Comparison of ENCODE assay signal across 15 cellular contexts in genomic region chr4:185761352-185762235, GRCh38. TPM values are rescaled to one million over a fixed set of nuclear protein-coding genes. Genes with fewer than 3 reads are reported as not detected.
DNase-seq lines count a peak whose midpoint lies in the region; ATAC-seq, FAIRE-seq and TF ChIP-seq lines count a peak whose summit lies in the region.
"Had no signal": no experiment of that assay in that cellular context is flagged by ENCODE, and none has a peak within 500 bp of the region (broad histone marks: within the 10 kb centered on the region; RNA-seq: fewer than 3 reads in every experiment).

No MANE protein-coding gene starts in this region.

- no peaks in the 10 kb centered on the region for H4K20me1 ChIP-seq in K562 (replicated peaks; ENCODE audit: control insufficient read depth, insufficient read depth, low read length)

- 0% methylated on average over 9 of the region's 9 CpGs for WGBS in K562 (ENCODE audit: insufficient coverage, low coverage, missing lambda C conversion rate)
- WGBS in right lobe of liver (ENCODE audit: insufficient coverage, low coverage, low lambda C conversion rate, missing lambda C conversion rate), result 59% methylated on average over 9 of the region's 9 CpGs

- no peak overlapping the region for H3K9ac ChIP-seq in K562 (ENCODE audit: insufficient read depth in 1 of 2, low read depth in 2 of 2, low read length in 2 of 2)

- H3K9me1 ChIP-seq in K562 (ENCODE audit: control insufficient read depth, insufficient read depth, low read length), result no peaks in the 10 kb centered on the region

- no peak for TF ChIP-seq RAD21 in K562 (CRISPR knock-in tag; conservative IDR thresholded peaks at IDR 0.05 in 1 of 2, IDR thresholded peaks at IDR 0.05 in 1 of 2)

- DNase-seq in K562 (ENCODE audit: extremely low read depth in 1 of 4, low spot score in 3 of 4), result no peak
- DNase-seq in fibroblast of pulmonary artery (ENCODE audit: low read depth), result peak; percentile 69
- DNase-seq in right lobe of liver, result no peak
- no peak for DNase-seq in tibial artery
- DNase-seq in DMS153 (lab: John Stamatoyannopoulos, UW), result no peak
- no peak for DNase-seq in NCI-H526 treated with DMSO at 0.1 percent for 48 hours (lab: John Stamatoyannopoulos, UW)
- DNase-seq: activated CD4-positive, CD25-positive, alpha-beta regulatory T cell; activated CD8-positive, alpha-beta memory T cell treated with anti-CD3 and anti-CD28 coated beads, Interleukin-2, amount 10 ng/mL, durations not matched to agents 7 days and 5 days; activated gamma-delta T cell treated with Interleukin-2 at 50 U/mL for 16 hours; effector memory CD8-positive, alpha-beta T cell; NCI-H345; SHP77 treated with DMSO at 0.1 percent for 48 hours; T-helper 2 cell had no signal

- H3K4me2 ChIP-seq in K562 (ENCODE audit: insufficient read depth, low read length), result no peak overlapping the region

- H2AFZ ChIP-seq in K562 (ENCODE audit: low read depth, low read length), result no peak overlapping the region

- no peak for TF ChIP-seq EP300 in K562 (IDR thresholded peaks at IDR 0.05; ENCODE audit: low read length)

- CTCF ChIA-PET in K562 (lab: Yijun Ruan, JAX; ENCODE audit: low intra/inter-chr PET ratio), result no interaction called here

- no peak overlapping the region for H3K4me3 ChIP-seq in K562
- H3K4me3 ChIP-seq in fibroblast of pulmonary artery (replicated peaks; ENCODE audit: low read depth, low read length), result no peak overlapping the region
- no peak overlapping the region for H3K4me3 ChIP-seq in right lobe of liver
- peak overlapping the region in 1 of 2 donors; percentile 4 for H3K4me3 ChIP-seq in tibial artery

- no peaks in the 10 kb centered on the region for H3K79me2 ChIP-seq in K562 (ENCODE audit: control insufficient read depth, insufficient read depth, low read length)

- no peak for FAIRE-seq in K562 (lab: Jason Lieb, UNC)

- BruUV-seq in K562 (replicated peaks; lab: Mats Ljungman, UMichigan), result no TSS peak

- in situ Hi-C loops in K562 (cut with MboI), result no loop called here

- POLR2A ChIA-PET in K562 (lab: Yijun Ruan, JAX), result no interaction called here

- H3K27ac ChIP-seq in K562 (ENCODE audit: extremely low read depth, low read depth, low read length) (no peak overlapping the region), right lobe of liver (no peak overlapping the region), tibial artery (peak overlapping the region; percentile 44 to 52)
- H3K27ac ChIP-seq: C4-2B had no signal

- TF ChIP-seq POLR2A in K562 (conservative IDR thresholded peaks at IDR 0.05), result no peak
- TF ChIP-seq POLR2A in right lobe of liver (IDR thresholded peaks at IDR 0.05), result no peak

- H3K36me3 ChIP-seq in K562 (ENCODE audit: control insufficient read depth, insufficient read depth, low read length) (no peaks in the 10 kb centered on the region), right lobe of liver (no peaks in the 10 kb centered on the region), tibial artery (no peaks in the 10 kb centered on the region)

- intact Hi-C loops in K562 (cut with micrococcal nuclease), result no loop called here
- intact Hi-C loops in right lobe of liver (cut with DNase I), result no loop called here
- intact Hi-C loops in tibial artery (cut with DNase I; ENCODE audit: low total_unique reads), result no loop called here

- no peak for ATAC-seq in K562
- ATAC-seq in right lobe of liver, result peak in 3 of 4 donors; percentile 20 to 41 (median 24)
- ATAC-seq in GM21447 (IDR thresholded peaks at IDR 0.05; ENCODE audit: unreplicated experiment), result no peak
- ATAC-seq: activated CD8-positive, alpha-beta memory T cell treated with anti-CD3 and anti-CD28 coated beads, Interleukin-2, amount 10 ng/mL, durations not matched to agents 7 days and 5 days; effector memory CD8-positive, alpha-beta T cell had no signal

- H3K4me1 ChIP-seq in K562 (replicated peaks in 1 of 2; ENCODE audit: control insufficient read depth in 2 of 2, insufficient read depth in 2 of 2, low read length in 2 of 2), result no peaks in the 10 kb centered on the region
- peaks cover 0 to 7% (median 0%) of the 10 kb centered on the region in 4 donors for H3K4me1 ChIP-seq in right lobe of liver
- peaks cover 0 to 89% (median 19%) of the 10 kb centered on the region in 4 donors for H3K4me1 ChIP-seq in tibial artery

- no peaks in the 10 kb centered on the region for H3K9me3 ChIP-seq in K562 (replicated peaks; ENCODE audit: control insufficient read depth, insufficient read depth, low read depth, low read length)
- H3K9me3 ChIP-seq in right lobe of liver, result no peaks in the 10 kb centered on the region
- no peaks in the 10 kb centered on the region for H3K9me3 ChIP-seq in tibial artery

- TF ChIP-seq CTCF in K562 (IDR thresholded peaks at IDR 0.05 in 2 of 3, conservative IDR thresholded peaks at IDR 0.05 in 1 of 3; ENCODE audit: insufficient read depth in 2 of 3, low read depth in 1 of 3, low read length in 3 of 3) (no peak), fibroblast of pulmonary artery (IDR thresholded peaks at IDR 0.05; ENCODE audit: low read length, missing control alignments) (no peak), right lobe of liver (IDR thresholded peaks at IDR 0.05) (no peak), tibial artery (IDR thresholded peaks at IDR 0.05) (no peak)

- no peaks in the 10 kb centered on the region; a peak in 1 of 5 replicates for H3K27me3 ChIP-seq in K562 (ENCODE audit: control insufficient read depth in 2 of 2, insufficient read depth in 2 of 2, low read length in 2 of 2)
- no peaks in the 10 kb centered on the region for H3K27me3 ChIP-seq in right lobe of liver
- no peaks in the 10 kb centered on the region for H3K27me3 ChIP-seq in tibial artery

TF ChIP-seq in K562, 482 proteins besides CTCF, POLR2A, EP300 and RAD21:
- TF ChIP-seq CEBPB (tag; IDR thresholded peaks at IDR 0.05) (peak; percentile 32; the same call in 1 of the 2 replicates), ZNF586 (CRISPR knock-in tag; conservative IDR thresholded peaks at IDR 0.05) (no peak)

RNA-seq across cellular contexts. Expression of gene SORBS2, which starts 50.4 kb away (rescaled TPM):
- total RNA-seq in K562 (2011; cell fraction: chromatin; rRNA removed; ENCODE audit: low replicate concordance), result not detected in 2 replicates
- total RNA-seq in K562 (2011; cell fraction: nucleolus; rRNA removed), result not detected in 2 replicates
- total RNA-seq in K562 (2011; cell fraction: nucleoplasm; rRNA removed), result not detected in 2 replicates
- total RNA-seq in K562 (2014; rRNA removed), result not detected in 2 replicates
- total RNA-seq in K562 (2014; rRNA removed; fragmentation: Illumina TruSeq; extraction: Trizol), result not detected in 2 replicates
- total RNA-seq in K562 (2015; rRNA removed; fragmentation: Illumina TruSeq; extraction: Trizol), result not detected in 2 replicates
- total RNA-seq in K562 (2021), result 0.29 and 1.1 TPM in 2 replicates
- not detected in 2 replicates for polyA plus RNA-seq in K562 (2011; rRNA removed)
- polyA plus RNA-seq in K562 (2011; cell fraction: cytosol; rRNA removed), result not detected in 2 replicates
- polyA plus RNA-seq in K562 (2011; cell fraction: nucleus; rRNA removed), result not detected in 2 replicates
- polyA plus RNA-seq in K562 (2012), result 0.05 TPM in 1 of 2 replicates, not detected in the other
- not detected in 2 replicates for polyA plus RNA-seq in K562 (2014; fragmentation: Illumina TruSeq; extraction: Trizol)
- polyA plus RNA-seq in K562 (2014; fragmentation: Nextera tagmentation; extraction: Ambion mirVana), result not detected
- polyA plus RNA-seq in K562 (2014; rRNA removed), result not detected in 2 replicates
- not detected in 2 replicates for polyA minus RNA-seq in K562 (2011; rRNA and poly(A)+ RNA removed)
- polyA minus RNA-seq in K562 (2011; cell fraction: cytosol; rRNA and poly(A)+ RNA removed), result not detected in 2 replicates
- polyA minus RNA-seq in K562 (2011; cell fraction: nucleus; rRNA and poly(A)+ RNA removed), result not detected in 2 replicates
- total RNA-seq in right lobe of liver, result 100 to 1,000 TPM in 4 of 6 experiments, 10 to 100 TPM in 2; 60.8 to 144 (median 107) TPM
- total RNA-seq: activated CD8-positive, alpha-beta memory T cell treated with anti-CD3 and anti-CD28 coated beads, Interleukin-2, amount 10 ng/mL, durations not matched to agents 7 days and 5 days had no signal

Comparison
In these comparisons a context has a peak if more than half of its experiments do, and no peak if none do; other contexts are left out.
1. ATAC-seq: peak in right lobe of liver (3 of 4); none in K562 (single experiment) and GM21447 (single experiment).
2. H3K27ac ChIP-seq: peak in tibial artery (2 of 2); none in K562 (single experiment) and right lobe of liver (0 of 3).
3. RNA of gene SORBS2, which starts 50.4 kb away (total RNA-seq): 60.8 to 144 TPM in right lobe of liver; 0.29 to 1.1 TPM in K562; every median in the first group is over 10 times any median in the second.